ENCODE assay signal across 12 cellular contexts in genomic region chr11:65854161-65854592, GRCh38. TPM values are rescaled to one million over a fixed set of nuclear protein-coding genes. Genes with fewer than 3 reads are reported as not detected.
DNase-seq lines count a peak whose midpoint lies in the region; ATAC-seq and TF ChIP-seq lines count a peak whose summit lies in the region.
"Had no signal": no experiment of that assay in that cellular context is flagged by ENCODE, and none has a peak within 500 bp of the region (broad histone marks: within the 10 kb centered on the region; RNA-seq: fewer than 3 reads in every experiment).

No MANE protein-coding gene starts in this region.

- no peaks in the 10 kb centered on the region for H3K27me3 ChIP-seq in stomach

- no peaks in the 10 kb centered on the region for H3K27me3 Mint-ChIP-seq in activated T-helper 17 cell treated with anti-CD3 and anti-CD28 coated beads, Interleukin-2, amount 50 U/mL, for 72 hours

- no peak for ATAC-seq in activated T-helper 17 cell treated with anti-CD3 and anti-CD28 coated beads, Interleukin-2, amount 50 U/mL, for 72 hours (replicated peaks)
- ATAC-seq in GM21381 (IDR thresholded peaks at IDR 0.05; ENCODE audit: unreplicated experiment), result no peak
- ATAC-seq in HG02642 (IDR thresholded peaks at IDR 0.05; ENCODE audit: poor library complexity, unreplicated experiment), result no peak

- peaks cover 42 to 64% (median 59%) of the 10 kb centered on the region in 4 donors for H3K36me3 ChIP-seq in stomach

- H3K36me3 Mint-ChIP-seq in activated T-helper 17 cell treated with anti-CD3 and anti-CD28 coated beads, Interleukin-2, amount 50 U/mL, for 72 hours (ENCODE audit: low read depth), result peaks cover 63% of the 10 kb centered on the region

- no peak for TF ChIP-seq CTCF in stomach (IDR thresholded peaks at IDR 0.05)

- no peak for TF ChIP-seq POLR2A in stomach (IDR thresholded peaks at IDR 0.05)

- H3K4me3 Mint-ChIP-seq in activated T-helper 17 cell treated with anti-CD3 and anti-CD28 coated beads, Interleukin-2, amount 50 U/mL, for 72 hours, result peak overlapping the region; percentile 89

- H3K4me1 Mint-ChIP-seq in activated T-helper 17 cell treated with anti-CD3 and anti-CD28 coated beads, Interleukin-2, amount 50 U/mL, for 72 hours, result peaks cover 19% of the 10 kb centered on the region

- 52 to 79% (median 54%) methylated on average over 4 of the region's 4 CpGs for WGBS in stomach, 5 donors

- no peak for TF ChIP-seq EP300 in stomach (IDR thresholded peaks at IDR 0.05)

- peak overlapping the region; percentile 67 for H3K27ac Mint-ChIP-seq in activated T-helper 17 cell treated with anti-CD3 and anti-CD28 coated beads, Interleukin-2, amount 50 U/mL, for 72 hours

- H3K4me1 ChIP-seq in stomach, result peaks cover 21 to 62% (median 56%) of the 10 kb centered on the region in 4 donors

- H3K9me3 Mint-ChIP-seq in activated T-helper 17 cell treated with anti-CD3 and anti-CD28 coated beads, Interleukin-2, amount 50 U/mL, for 72 hours, result no peaks in the 10 kb centered on the region

- peak overlapping the region in 4 of 5 donors; percentile 24 to 97 (median 38) for H3K27ac ChIP-seq in stomach

- H3K4me3 ChIP-seq in stomach, result no peak overlapping the region

- peak; percentile 43 for DNase-seq in activated effector memory CD4-positive, alpha-beta T cell treated with anti-CD3 and anti-CD28 coated beads, Interleukin-2, amount 50 U/mL, for 16 hours
- no peak for DNase-seq in activated effector memory CD4-positive, alpha-beta T cell treated with Interleukin-2 at 50 U/mL for 16 hours
- peak; percentile 84 for DNase-seq in mesenteric fat pad (ENCODE audit: low spot score)
- DNase-seq in stomach, result peak; percentile 68
- DNase-seq in NCI-H2171 (lab: John Stamatoyannopoulos, UW), result no peak
- DNase-seq: effector CD4-positive, alpha-beta T cell; NCI-H1417 treated with DMSO at 0.1 percent for 48 hours; occipital lobe had no signal

- H3K9me3 ChIP-seq in stomach, result peaks cover 0 to 7% (median 0%) of the 10 kb centered on the region in 4 donors

- intact Hi-C loops in stomach (cut with DNase I; ENCODE audit: low total_unique reads), result no loop called here

RNA-seq across cellular contexts. Expression of gene CFL1, which starts 3.8 kb away (rescaled TPM):
- 1,000 to 10,000 TPM in 1 of 2 donors, 100 to 1,000 TPM in 1; 682 to 1,566 TPM for total RNA-seq in activated T-helper 17 cell treated with anti-CD3 and anti-CD28 coated beads, Interleukin-2, amount 50 U/mL, for 72 hours
- 818 TPM for total RNA-seq in mesenteric fat pad
- 1,000 to 10,000 TPM in 1 of 5 donors, 100 to 1,000 TPM in 4; 389 to 1,430 (median 677) TPM for total RNA-seq in stomach
- 100 to 1,000 TPM; 534 to 874 (median 658) TPM for polyA plus RNA-seq in stomach

RNA-seq across cellular contexts. Expression of gene MUS81, which starts 6.1 kb away (rescaled TPM):
- total RNA-seq in activated T-helper 17 cell treated with anti-CD3 and anti-CD28 coated beads, Interleukin-2, amount 50 U/mL, for 72 hours, result 10 to 100 TPM; 65.2 to 77.2 TPM
- total RNA-seq in mesenteric fat pad, result 38.0 TPM
- 100 to 1,000 TPM in 2 of 5 donors, 10 to 100 TPM in 3; 26.4 to 162 (median 81.1) TPM for total RNA-seq in stomach
- 10 to 100 TPM; 32.7 to 64.6 (median 32.9) TPM for polyA plus RNA-seq in stomach

RNA-seq across cellular contexts. Expression of gene EFEMP2, which starts 18.4 kb away (rescaled TPM):
- total RNA-seq in activated T-helper 17 cell treated with anti-CD3 and anti-CD28 coated beads, Interleukin-2, amount 50 U/mL, for 72 hours, result 10 to 100 TPM; 11.5 to 76.3 TPM
- 87.7 TPM for total RNA-seq in mesenteric fat pad
- 10 to 100 TPM; 21.0 to 34.4 (median 23.3) TPM for total RNA-seq in stomach
- polyA plus RNA-seq in stomach, result 10 to 100 TPM; 31.8 to 37.9 (median 36.0) TPM

RNA-seq across cellular contexts. Expression of gene SNX32, which starts 20.4 kb away (rescaled TPM):
- total RNA-seq in activated T-helper 17 cell treated with anti-CD3 and anti-CD28 coated beads, Interleukin-2, amount 50 U/mL, for 72 hours, result 1 to 10 TPM; 1.6 to 6.6 TPM
- total RNA-seq in mesenteric fat pad, result not detected
- 1 to 10 TPM in 2 of 5 donors, under 1 TPM in 1, not detected in 2; 0.29 to 1.4 (median 1.3) TPM for total RNA-seq in stomach
- under 1 TPM; 0.25 to 0.90 (median 0.61) TPM for polyA plus RNA-seq in stomach

RNA-seq across cellular contexts. Expression of gene CTSW, which starts 25.5 kb away (rescaled TPM):
- 10 to 100 TPM in 1 of 2 donors, 1 to 10 TPM in 1; 5.4 to 23.6 TPM for total RNA-seq in activated T-helper 17 cell treated with anti-CD3 and anti-CD28 coated beads, Interleukin-2, amount 50 U/mL, for 72 hours
- 1.3 TPM for total RNA-seq in mesenteric fat pad
- total RNA-seq in stomach, result 1 to 10 TPM in 2 of 5 donors, under 1 TPM in 1, not detected in 2; 0.58 to 2.2 (median 1.1) TPM
- polyA plus RNA-seq in stomach, result 1 to 10 TPM in 2 of 3 donors, under 1 TPM in 1; 0.43 to 2.7 (median 1.6) TPM
- total RNA-seq: occipital lobe, temporal lobe had no signal

Comparison
In these comparisons a context has a peak if more than half of its experiments do, and no peak if none do; other contexts are left out.
1. DNase-seq: peak in activated effector memory CD4-positive, alpha-beta T cell treated with anti-CD3 and anti-CD28 coated beads, Interleukin-2, amount 50 U/mL, for 16 hours (single experiment), mesenteric fat pad (single experiment) and stomach (single experiment); none in activated effector memory CD4-positive, alpha-beta T cell treated with Interleukin-2 at 50 U/mL for 16 hours (single experiment) and NCI-H2171 (single experiment).